ENCODE assay signal across 1 cellular context in the genomic region with DNA sequence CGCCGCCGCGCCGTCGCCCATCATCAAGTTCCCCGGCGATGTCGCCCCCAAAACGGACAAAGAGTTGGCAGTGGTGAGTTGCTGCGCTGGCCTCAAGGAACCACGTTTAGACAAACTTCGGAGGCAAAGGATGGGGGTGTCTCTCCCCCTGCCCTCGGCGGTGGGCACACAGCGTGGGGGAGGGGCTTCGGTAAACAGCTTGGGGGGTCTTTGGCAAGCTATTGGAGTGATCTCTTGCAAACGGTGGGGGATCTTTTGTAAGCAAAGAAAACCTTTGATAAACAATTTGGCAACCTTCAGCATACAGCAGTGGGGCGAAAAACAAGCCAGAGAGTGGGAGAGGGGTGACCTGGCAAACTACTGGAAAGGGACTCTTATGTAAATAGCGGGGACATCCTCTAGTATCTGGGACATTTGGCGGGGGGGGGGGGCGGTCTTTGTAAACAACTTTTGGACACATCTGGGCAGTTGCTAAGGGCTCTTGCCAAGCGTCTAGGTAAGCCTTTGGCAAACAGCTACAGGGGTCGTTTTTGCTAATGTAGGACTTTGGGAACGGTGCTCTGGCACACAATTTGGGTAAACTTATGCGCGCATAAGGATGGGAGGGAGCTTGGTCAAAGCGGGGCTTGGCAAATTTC.
TF ChIP-seq lines count a peak whose summit lies in the region.

No MANE protein-coding gene starts in this region.

TF ChIP-seq in IMR-90, 13 proteins besides CTCF, POLR2A, EP300 and RAD21:
- TF ChIP-seq MAFK (IDR thresholded peaks at IDR 0.05; ENCODE audit: low read depth, low read length) (no peak), RFX5 (IDR thresholded peaks at IDR 0.05; ENCODE audit: low read depth, low read length) (no peak), CEBPB (IDR thresholded peaks at IDR 0.05; ENCODE audit: low read depth, low read length) (no peak)
- TF ChIP-seq, protein P1, sequence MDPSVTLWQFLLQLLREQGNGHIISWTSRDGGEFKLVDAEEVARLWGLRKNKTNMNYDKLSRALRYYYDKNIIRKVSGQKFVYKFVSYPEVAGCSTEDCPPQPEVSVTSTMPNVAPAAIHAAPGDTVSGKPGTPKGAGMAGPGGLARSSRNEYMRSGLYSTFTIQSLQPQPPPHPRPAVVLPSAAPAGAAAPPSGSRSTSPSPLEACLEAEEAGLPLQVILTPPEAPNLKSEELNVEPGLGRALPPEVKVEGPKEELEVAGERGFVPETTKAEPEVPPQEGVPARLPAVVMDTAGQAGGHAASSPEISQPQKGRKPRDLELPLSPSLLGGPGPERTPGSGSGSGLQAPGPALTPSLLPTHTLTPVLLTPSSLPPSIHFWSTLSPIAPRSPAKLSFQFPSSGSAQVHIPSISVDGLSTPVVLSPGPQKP (IDR thresholded peaks at IDR 0.05; ENCODE audit: borderline replicate concordance, low read depth, low read length): no peak
TF ChIP-seq in IMR-90: peak in this region for 0.
